In the genomic region with DNA sequence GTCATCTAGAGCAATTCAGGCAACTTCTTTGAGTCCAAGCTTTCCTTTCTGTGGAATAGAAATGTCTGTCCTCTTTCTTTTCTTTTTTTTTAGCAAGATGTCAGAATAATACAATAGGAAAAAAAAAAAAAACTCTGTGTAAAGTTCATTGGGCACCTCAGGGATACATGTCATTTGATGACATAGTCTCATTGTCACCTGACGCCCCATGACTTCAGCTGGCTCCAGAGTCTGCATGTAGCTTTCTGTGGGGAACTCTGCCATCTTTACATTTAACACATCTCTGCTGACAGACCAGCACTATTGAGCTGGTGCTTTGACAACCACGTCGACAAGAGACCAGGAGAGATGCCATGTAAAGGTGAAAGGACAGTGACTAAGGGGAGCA, we compare ENCODE assay signal across 15 cellular contexts.
A peak's percentile ranks its signal among the peaks of the same experiment; 100 is the strongest.
DNase-seq lines count a peak whose midpoint lies in the region; ATAC-seq and TF ChIP-seq lines count a peak whose summit lies in the region.
"Had no signal": no experiment of that assay in that cellular context is flagged by ENCODE, and none has a peak within 500 bp of the region (broad histone marks: within the 10 kb centered on the region; RNA-seq: fewer than 3 reads in every experiment).

No MANE protein-coding gene starts in this region.

- H3K79me2 ChIP-seq in hepatocyte: no peaks in the 10 kb centered on the region

- peaks cover 31% of the 10 kb centered on the region for H3K4me1 Mint-ChIP-seq in activated B cell treated with CpG ODN at 0.5 μM for 24 hours

- H4K20me1 ChIP-seq in hepatocyte (ENCODE audit: insufficient read depth, poor library complexity, severe bottlenecking): no peaks in the 10 kb centered on the region

- no peaks in the 10 kb centered on the region for H3K9me2 ChIP-seq in hepatocyte (replicated peaks; ENCODE audit: insufficient read depth)

- peak; percentile 42 for DNase-seq in NCI-H2171 treated with DMSO at 0.1 percent for 48 hours (lab: John Stamatoyannopoulos, UW)
- no peak for DNase-seq in NCI-H2171 (lab: John Stamatoyannopoulos, UW)
- peak; percentile 35 for DNase-seq in Daoy (ENCODE audit: low read depth)
- DNase-seq in activated B cell treated with CpG ODN at 0.5 μM for 24 hours: no peak
- DNase-seq in hepatocyte (ENCODE audit: low spot score): no peak
- DNase-seq in activated effector memory CD4-positive, alpha-beta T cell treated with Interleukin-2 at 50 U/mL for 16 hours: no peak
- no peak for DNase-seq in NCI-H1436 treated with DMSO at 0.1 percent for 48 hours (lab: John Stamatoyannopoulos, UW)
- DNase-seq in activated gamma-delta T cell (lab: John Stamatoyannopoulos, UW): no peak
- DNase-seq: CD8-positive, alpha-beta memory T cell; hippocampal formation; NCI-H1417 treated with DMSO at 0.1 percent for 48 hours; NCI-H524; sigmoid colon; T-cell had no signal

- H3K9me3 Mint-ChIP-seq in activated B cell treated with CpG ODN at 0.5 μM for 24 hours: no peaks in the 10 kb centered on the region
- H3K9me3 Mint-ChIP-seq: T-cell had no signal

- H3K4me3 ChIP-seq in hepatocyte: no peak overlapping the region
- H3K4me3 ChIP-seq: sigmoid colon had no signal

- H3K4me1 ChIP-seq in hepatocyte (ENCODE audit: insufficient read depth): peaks cover 7% of the 10 kb centered on the region

- no peaks in the 10 kb centered on the region for H3K27me3 ChIP-seq in hepatocyte
- H3K27me3 ChIP-seq: sigmoid colon had no signal

- H3K4me2 ChIP-seq in hepatocyte: no peak overlapping the region

- H3K27ac ChIP-seq in hepatocyte: peak overlapping the region; percentile 53
- H3K27ac ChIP-seq: 22Rv1 had no signal

- POLR2A ChIA-PET in activated B cell treated with CpG ODN at 0.5 μM for 24 hours (lab: Charles Lee): no interaction called here

- H2AFZ ChIP-seq in hepatocyte: no peak overlapping the region

- CTCF ChIA-PET in activated B cell treated with CpG ODN at 0.5 μM for 24 hours (lab: Charles Lee): interaction anchor here (0.6 to 0.7 kb wide), 2 partner anchors 80 to 578 kb away, joined by 3 read pairs; no protein-coding TSS in a partner anchor

- no peaks in the 10 kb centered on the region for H3K36me3 Mint-ChIP-seq in activated B cell treated with CpG ODN at 0.5 μM for 24 hours (ENCODE audit: low read depth)
- H3K36me3 Mint-ChIP-seq: CD8-positive, alpha-beta memory T cell; T-cell had no signal

- H3K9me3 ChIP-seq in hepatocyte (ENCODE audit: low read depth): no peaks in the 10 kb centered on the region
- H3K9me3 ChIP-seq: sigmoid colon had no signal

- intact Hi-C loops in activated B cell treated with CpG ODN at 0.5 μM for 24 hours (cut with micrococcal nuclease): no loop called here

- H3K27ac Mint-ChIP-seq in activated B cell treated with CpG ODN at 0.5 μM for 24 hours: peak overlapping the region; percentile 43

- TF ChIP-seq CTCF in activated B cell treated with CpG ODN at 0.5 μM for 24 hours (IDR thresholded peaks at IDR 0.05) (no peak), hepatocyte (IDR thresholded peaks at IDR 0.05; ENCODE audit: poor library complexity) (no peak)

- no peaks in the 10 kb centered on the region for H3K36me3 ChIP-seq in hepatocyte (replicated peaks; ENCODE audit: insufficient read depth, low read depth)
- H3K36me3 ChIP-seq: sigmoid colon had no signal

- WGBS in hepatocyte (ENCODE audit: low lambda C conversion rate, missing lambda C conversion rate): 87% methylated on average over 3 of the region's 3 CpGs

- no peak overlapping the region for H3K4me3 Mint-ChIP-seq in activated B cell treated with CpG ODN at 0.5 μM for 24 hours
- H3K4me3 Mint-ChIP-seq: T-cell had no signal

- no peaks in the 10 kb centered on the region for H3K27me3 Mint-ChIP-seq in activated B cell treated with CpG ODN at 0.5 μM for 24 hours
- H3K27me3 Mint-ChIP-seq: T-cell had no signal

- no peak for ATAC-seq in activated B cell treated with CpG ODN at 0.5 μM for 24 hours (ENCODE audit: low read depth)
- ATAC-seq: T-cell had no signal

Comparison
In these comparisons a context has a peak if more than half of its experiments do, and no peak if none do; other contexts are left out.
1. DNase-seq: peak in NCI-H2171 treated with DMSO at 0.1 percent for 48 hours (single experiment) and Daoy (single experiment); none in NCI-H2171 (single experiment), activated B cell treated with CpG ODN at 0.5 μM for 24 hours (single experiment), hepatocyte (single experiment), activated effector memory CD4-positive, alpha-beta T cell treated with Interleukin-2 at 50 U/mL for 16 hours (single experiment), NCI-H1436 treated with DMSO at 0.1 percent for 48 hours (single experiment) and activated gamma-delta T cell (single experiment).